ENCODE assay signal across 13 cellular contexts in genomic region chr9:111983484-111983908, GRCh38.
DNase-seq lines count a peak whose midpoint lies in the region; ATAC-seq, FAIRE-seq and TF ChIP-seq lines count a peak whose summit lies in the region.
"Had no signal": no experiment of that assay in that cellular context is flagged by ENCODE, and none has a peak within 500 bp of the region (broad histone marks: within the 10 kb centered on the region; RNA-seq: fewer than 3 reads in every experiment).

No MANE protein-coding gene starts in this region.

- peak; percentile 83 for TF ChIP-seq POLR2A in GM12891 (IDR thresholded peaks at IDR 0.05; ENCODE audit: low read depth, low read length)

- no peaks in the 10 kb centered on the region for H3K27me3 Mint-ChIP-seq in activated T-helper 17 cell treated with anti-CD3 and anti-CD28 coated beads, Interleukin-2, amount 50 U/mL, for 72 hours
- H3K27me3 Mint-ChIP-seq in Caco-2 (ENCODE audit: insufficient read depth, unreplicated experiment), result no peaks in the 10 kb centered on the region

- H3K36me3 Mint-ChIP-seq in activated T-helper 17 cell treated with anti-CD3 and anti-CD28 coated beads, Interleukin-2, amount 50 U/mL, for 72 hours (ENCODE audit: low read depth), result no peaks in the 10 kb centered on the region
- H3K36me3 Mint-ChIP-seq in Caco-2 (ENCODE audit: insufficient read depth, unreplicated experiment), result no peaks in the 10 kb centered on the region

- peaks cover 19% of the 10 kb centered on the region; the same call in 1 of the 2 replicates for H3K4me1 ChIP-seq in Caco-2

- peak; percentile 71 for ATAC-seq in GM19463 (IDR thresholded peaks at IDR 0.05; ENCODE audit: unreplicated experiment)
- peak; percentile 64 for ATAC-seq in HG03135 (IDR thresholded peaks at IDR 0.05; ENCODE audit: unreplicated experiment)
- peak; percentile 34 for ATAC-seq in activated T-helper 17 cell treated with anti-CD3 and anti-CD28 coated beads, Interleukin-2, amount 50 U/mL, for 72 hours (replicated peaks)

- DNase-seq in GM12891 (ENCODE audit: insufficient read length, low spot score), result peak; percentile 21
- no peak for DNase-seq in Caco-2
- no peak for DNase-seq in glomerular visceral epithelial cell (ENCODE audit: extremely low spot score)
- DNase-seq in stimulated activated CD4-positive, alpha-beta T cell treated with anti-CD3 and anti-CD28 coated beads, Interleukin-1b, Interleukin-23, amount 100 ng/mL, for 48 hours, result no peak
- DNase-seq in inferior parietal cortex (ENCODE audit: extremely low spot score), result no peak
- DNase-seq: activated CD4-positive, CD25-positive, alpha-beta regulatory T cell; DMS79; small intestine had no signal

- no peak overlapping the region for H3K4me3 ChIP-seq in Caco-2 (ENCODE audit: low read depth, low read length)
- H3K4me3 ChIP-seq: cardiac muscle cell, vagina had no signal

- H3K9me3 Mint-ChIP-seq in activated T-helper 17 cell treated with anti-CD3 and anti-CD28 coated beads, Interleukin-2, amount 50 U/mL, for 72 hours, result no peaks in the 10 kb centered on the region
- no peaks in the 10 kb centered on the region for H3K9me3 Mint-ChIP-seq in Caco-2 (ENCODE audit: unreplicated experiment)

- no peaks in the 10 kb centered on the region for H3K9me3 ChIP-seq in Caco-2
- H3K9me3 ChIP-seq: vagina had no signal

- no peak for TF ChIP-seq CTCF in Caco-2 (IDR thresholded peaks at IDR 0.05; ENCODE audit: insufficient read depth in 1 of 2, low read depth in 1 of 2, low read length in 1 of 2, severe bottlenecking in 1 of 2, unreplicated experiment in 1 of 2)

- intact Hi-C loops in Caco-2 (cut with micrococcal nuclease; ENCODE audit: unreplicated experiment), result no loop called here

- POLR2A ChIA-PET in Caco-2 (lab: Charles Lee), result no interaction called here

- CTCF ChIA-PET in Caco-2 (lab: Charles Lee), result no interaction called here

- no peaks in the 10 kb centered on the region for H3K36me3 ChIP-seq in Caco-2 (ENCODE audit: control insufficient read depth, insufficient read depth, low read length)
- H3K36me3 ChIP-seq: cardiac muscle cell, vagina had no signal

- H3K4me3 Mint-ChIP-seq in activated T-helper 17 cell treated with anti-CD3 and anti-CD28 coated beads, Interleukin-2, amount 50 U/mL, for 72 hours, result no peak overlapping the region
- H3K4me3 Mint-ChIP-seq in Caco-2 (ENCODE audit: unreplicated experiment), result no peak overlapping the region

- H3K27me3 ChIP-seq in Caco-2 (replicated peaks; ENCODE audit: control insufficient read depth, insufficient read depth, low read length), result no peaks in the 10 kb centered on the region
- H3K27me3 ChIP-seq: cardiac muscle cell, vagina had no signal

- no peak overlapping the region for H3K27ac Mint-ChIP-seq in activated T-helper 17 cell treated with anti-CD3 and anti-CD28 coated beads, Interleukin-2, amount 50 U/mL, for 72 hours
- no peak overlapping the region for H3K27ac Mint-ChIP-seq in Caco-2 (ENCODE audit: unreplicated experiment)

- peak; percentile 94 for FAIRE-seq in GM12891 (lab: Jason Lieb, UNC)
- FAIRE-seq: small intestine had no signal

- H3K4me1 Mint-ChIP-seq in activated T-helper 17 cell treated with anti-CD3 and anti-CD28 coated beads, Interleukin-2, amount 50 U/mL, for 72 hours, result peaks cover 13% of the 10 kb centered on the region
- H3K4me1 Mint-ChIP-seq in Caco-2 (ENCODE audit: low read depth, unreplicated experiment), result peaks cover 15% of the 10 kb centered on the region

- BruUV-seq in Caco-2 (replicated peaks; lab: Mats Ljungman, UMichigan), result no TSS peak

TF ChIP-seq in GM12891, 5 proteins besides CTCF, POLR2A, EP300 and RAD21:
- TF ChIP-seq POU2F2 (IDR thresholded peaks at IDR 0.05; ENCODE audit: low read depth, low read length) (no peak), TAF1 (IDR thresholded peaks at IDR 0.05; ENCODE audit: low read depth, low read length) (0 out of 2 replicates have a peak, but pooled peaks have one; percentile 32), POLR2AphosphoS5 (IDR thresholded peaks at IDR 0.05; ENCODE audit: low read depth, low read length) (peak; percentile 87), SPI1 (IDR thresholded peaks at IDR 0.05; ENCODE audit: low read depth, low read length) (peak; percentile 87), PAX5 (IDR thresholded peaks at IDR 0.05; ENCODE audit: insufficient read depth, low read length, severe bottlenecking) (no peak)
TF ChIP-seq in GM12891: peak in this region for 3.
